ENCODE assay signal across 1 cellular context in genomic region chr3:119529883-119530282, GRCh38.
TF ChIP-seq lines count a peak whose summit lies in the region.

No MANE protein-coding gene starts in this region.

TF ChIP-seq in HEK293T, 16 proteins besides CTCF, POLR2A, EP300 and RAD21 (continued from another document):
- no peak for TF ChIP-seq FOXK2 (IDR thresholded peaks at IDR 0.05)
- TF ChIP-seq SUZ12 (IDR thresholded peaks at IDR 0.05): no peak
- no peak for TF ChIP-seq ELF4 (IDR thresholded peaks at IDR 0.05)
- TF ChIP-seq L3MBTL2 (conservative IDR thresholded peaks at IDR 0.05): no peak
- TF ChIP-seq BHLHE40 (IDR thresholded peaks at IDR 0.05; ENCODE audit: borderline replicate concordance): no peak
- TF ChIP-seq FOXM1 (IDR thresholded peaks at IDR 0.05; ENCODE audit: borderline replicate concordance): no peak
- TF ChIP-seq TARDBP (IDR thresholded peaks at IDR 0.05): no peak
- no peak for TF ChIP-seq LEF1 (IDR thresholded peaks at IDR 0.05; ENCODE audit: borderline replicate concordance)
- TF ChIP-seq ARNT (IDR thresholded peaks at IDR 0.05): no peak
- no peak for TF ChIP-seq CTBP1 (IDR thresholded peaks at IDR 0.05; ENCODE audit: borderline replicate concordance)
- TF ChIP-seq HDGF (IDR thresholded peaks at IDR 0.05; ENCODE audit: borderline replicate concordance): no peak
- TF ChIP-seq ZNF384 (IDR thresholded peaks at IDR 0.05): no peak
